ENCODE assay signal across 10 cellular contexts in the genomic region with DNA sequence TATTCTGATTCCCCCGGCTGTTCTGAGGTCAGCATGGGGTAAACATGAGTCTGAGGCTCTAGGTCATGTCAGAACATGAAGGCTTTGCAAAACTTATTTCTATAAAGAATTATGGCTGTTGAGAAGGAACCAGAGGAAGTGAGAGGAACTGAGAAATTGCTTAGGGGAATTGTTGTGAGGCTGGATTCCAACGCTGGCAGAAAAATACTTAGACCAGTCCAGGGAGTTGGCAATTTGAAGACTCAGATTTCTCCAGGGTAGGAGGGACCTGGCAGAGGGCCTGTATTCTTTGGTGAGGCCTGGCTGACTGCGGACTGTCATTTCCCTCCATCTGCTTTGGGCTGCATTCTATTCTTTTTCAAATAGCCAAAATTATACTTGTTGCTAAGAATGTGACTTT.
DNase-seq lines count a peak whose midpoint lies in the region; ATAC-seq, FAIRE-seq and TF ChIP-seq lines count a peak whose summit lies in the region.
"Had no signal": no experiment of that assay in that cellular context is flagged by ENCODE, and none has a peak within 500 bp of the region (broad histone marks: within the 10 kb centered on the region; RNA-seq: fewer than 3 reads in every experiment).

No MANE protein-coding gene starts in this region.

- no peak overlapping the region for H3K9ac ChIP-seq in fibroblast of lung (ENCODE audit: insufficient read depth, low read length)

- H3K4me3 Mint-ChIP-seq in activated naive CD4-positive, alpha-beta T cell treated with anti-CD3 and anti-CD28 coated beads, Interleukin-2, amount 10 ng/mL, durations not matched to agents 7 days and 5 days: no peak overlapping the region
- H3K4me3 Mint-ChIP-seq: activated naive CD8-positive, alpha-beta T cell treated with anti-CD3 and anti-CD28 coated beads, Interleukin-2, amount 50 U/mL, for 24 hours had no signal

- H3K9me3 Mint-ChIP-seq in activated naive CD4-positive, alpha-beta T cell treated with anti-CD3 and anti-CD28 coated beads, Interleukin-2, amount 10 ng/mL, durations not matched to agents 7 days and 5 days: no peaks in the 10 kb centered on the region
- H3K9me3 Mint-ChIP-seq: activated naive CD8-positive, alpha-beta T cell treated with anti-CD3 and anti-CD28 coated beads, Interleukin-2, amount 50 U/mL, for 24 hours had no signal

- H3K4me1 Mint-ChIP-seq in activated naive CD4-positive, alpha-beta T cell treated with anti-CD3 and anti-CD28 coated beads, Interleukin-2, amount 10 ng/mL, durations not matched to agents 7 days and 5 days: no peaks in the 10 kb centered on the region
- H3K4me1 Mint-ChIP-seq: activated naive CD8-positive, alpha-beta T cell treated with anti-CD3 and anti-CD28 coated beads, Interleukin-2, amount 50 U/mL, for 24 hours had no signal

- TF ChIP-seq CTCF in fibroblast of lung (conservative IDR thresholded peaks at IDR 0.05 in 1 of 2, IDR thresholded peaks at IDR 0.05 in 1 of 2; ENCODE audit: low read depth in 1 of 2, low read length in 2 of 2) (no peak), D721Med (IDR thresholded peaks at IDR 0.05; ENCODE audit: insufficient read depth, missing control alignments) (no peak)

- no peaks in the 10 kb centered on the region for H3K79me2 ChIP-seq in fibroblast of lung (ENCODE audit: control insufficient read depth, insufficient read depth, low read length)

- H3K4me3 ChIP-seq in fibroblast of lung (replicated peaks in 1 of 4; ENCODE audit: control extremely low read depth in 1 of 4, insufficient read depth in 1 of 4, low read depth in 3 of 4, low read length in 4 of 4): no peak overlapping the region

- H3K4me1 ChIP-seq in fibroblast of lung (ENCODE audit: control insufficient read depth, extremely low read depth, insufficient read depth, low read length): no peaks in the 10 kb centered on the region

- H4K20me1 ChIP-seq in fibroblast of lung (ENCODE audit: control insufficient read depth, extremely low read depth, insufficient read depth, low read length): no peaks in the 10 kb centered on the region

- H3K27ac ChIP-seq in fibroblast of lung (ENCODE audit: insufficient read depth, low read length): no peak overlapping the region

- no peaks in the 10 kb centered on the region for H3K27me3 ChIP-seq in fibroblast of lung (ENCODE audit: control insufficient read depth, insufficient read depth, low read length)

- no peak for FAIRE-seq in D721Med (lab: Jason Lieb, UNC)

- no peak overlapping the region for H3K4me2 ChIP-seq in fibroblast of lung (ENCODE audit: extremely low read depth, insufficient read depth, low read length)

- H3K27ac Mint-ChIP-seq in activated naive CD4-positive, alpha-beta T cell treated with anti-CD3 and anti-CD28 coated beads, Interleukin-2, amount 10 ng/mL, durations not matched to agents 7 days and 5 days: no peak overlapping the region
- H3K27ac Mint-ChIP-seq: activated naive CD8-positive, alpha-beta T cell treated with anti-CD3 and anti-CD28 coated beads, Interleukin-2, amount 50 U/mL, for 24 hours had no signal

- CTCF ChIA-PET in activated naive CD4-positive, alpha-beta T cell treated with anti-CD3 and anti-CD28 coated beads, Interleukin-2, amount 10 ng/mL, durations not matched to agents 7 days and 5 days (lab: Charles Lee): no interaction called here

- no peaks in the 10 kb centered on the region for H3K9me3 ChIP-seq in fibroblast of lung (ENCODE audit: control insufficient read depth, insufficient read depth, low read depth, low read length)

- H2AFZ ChIP-seq in fibroblast of lung (ENCODE audit: low read length): no peak overlapping the region

- H3K36me3 Mint-ChIP-seq in activated naive CD4-positive, alpha-beta T cell treated with anti-CD3 and anti-CD28 coated beads, Interleukin-2, amount 10 ng/mL, durations not matched to agents 7 days and 5 days: no peaks in the 10 kb centered on the region

- ATAC-seq in HG03439 (IDR thresholded peaks at IDR 0.05; ENCODE audit: unreplicated experiment): no peak
- ATAC-seq: activated naive CD8-positive, alpha-beta T cell treated with anti-CD3 and anti-CD28 coated beads, Interleukin-2, amount 50 U/mL, for 24 hours had no signal

- H3K27me3 Mint-ChIP-seq in activated naive CD4-positive, alpha-beta T cell treated with anti-CD3 and anti-CD28 coated beads, Interleukin-2, amount 10 ng/mL, durations not matched to agents 7 days and 5 days: no peaks in the 10 kb centered on the region
- H3K27me3 Mint-ChIP-seq: activated naive CD8-positive, alpha-beta T cell treated with anti-CD3 and anti-CD28 coated beads, Interleukin-2, amount 50 U/mL, for 24 hours had no signal

- peak; percentile 59 for DNase-seq in AG08395 (ENCODE audit: low spot score)
- DNase-seq in RPMI8226: peak; percentile 59
- peak; percentile 58 to 75 for DNase-seq in fibroblast of lung (ENCODE audit: low read depth in 2 of 2)
- peak; percentile 76 for DNase-seq in myocyte (ENCODE audit: low read depth)
- DNase-seq in activated naive CD4-positive, alpha-beta T cell treated with anti-CD3 and anti-CD28 coated beads, Interleukin-2, amount 10 ng/mL, durations not matched to agents 7 days and 5 days: no peak
- no peak for DNase-seq in D721Med (ENCODE audit: insufficient read length, low spot score)
- DNase-seq in ecto neural progenitor cell (ENCODE audit: low spot score): no peak
- DNase-seq: activated naive CD8-positive, alpha-beta T cell treated with anti-CD3 and anti-CD28 coated beads, Interleukin-2, amount 50 U/mL, for 24 hours; NCI-H187 had no signal

- no peaks in the 10 kb centered on the region for H3K36me3 ChIP-seq in fibroblast of lung (ENCODE audit: control insufficient read depth, insufficient read depth, low read length)

Comparison
In these comparisons a context has a peak if more than half of its experiments do, and no peak if none do; other contexts are left out.
1. DNase-seq: peak in AG08395 (single experiment), RPMI8226 (single experiment), fibroblast of lung (2 of 2) and myocyte (single experiment); none in activated naive CD4-positive, alpha-beta T cell treated with anti-CD3 and anti-CD28 coated beads, Interleukin-2, amount 10 ng/mL, durations not matched to agents 7 days and 5 days (single experiment), D721Med (single experiment) and ecto neural progenitor cell (single experiment).